Comparison of ENCODE assay signal across 16 cellular contexts in genomic region chr22:47153854-47154542, GRCh38.
DNase-seq lines count a peak whose midpoint lies in the region; ATAC-seq and TF ChIP-seq lines count a peak whose summit lies in the region.
"Had no signal": no experiment of that assay in that cellular context is flagged by ENCODE, and none has a peak within 500 bp of the region (broad histone marks: within the 10 kb centered on the region; RNA-seq: fewer than 3 reads in every experiment).

No MANE protein-coding gene starts in this region.

- ATAC-seq in psoas muscle (peak in 2 of 4 donors; percentile 45), GM19324 (IDR thresholded peaks at IDR 0.05; ENCODE audit: low FRiP score, unreplicated experiment) (no peak)

- H3K36me3 Mint-ChIP-seq in T-helper 2 cell treated with Interferon-gamma antibody and Interleukin-4, amounts not matched to agents 5 μg/mL and 100 μg/mL, for 36 hours (ENCODE audit: low read depth): no peaks in the 10 kb centered on the region

- H3K27ac Mint-ChIP-seq in T-helper 2 cell treated with Interferon-gamma antibody and Interleukin-4, amounts not matched to agents 5 μg/mL and 100 μg/mL, for 36 hours: no peak overlapping the region
- H3K27ac Mint-ChIP-seq: stimulated activated naive CD8-positive, alpha-beta T cell treated with anti-CD3 and anti-CD28 coated beads, Interleukin-15, Interleukin-2, amounts not matched to agents 100 ng/mL and 50 ng/mL, for 24 hours had no signal

- H2AFZ ChIP-seq in ACC112 (ENCODE audit: low read length, unreplicated experiment) (no peak overlapping the region), hepatocyte (no peak overlapping the region)
- H2AFZ ChIP-seq: PC-9 had no signal

- H3K9me2 ChIP-seq in hepatocyte (replicated peaks; ENCODE audit: insufficient read depth): no peaks in the 10 kb centered on the region

- H3K79me2 ChIP-seq in ACC112 (ENCODE audit: control insufficient read depth, insufficient read depth, low read length, unreplicated experiment) (no peaks in the 10 kb centered on the region), hepatocyte (no peaks in the 10 kb centered on the region)

- H3K4me1 ChIP-seq in ACC112 (ENCODE audit: control insufficient read depth, insufficient read depth, low read length, unreplicated experiment) (peaks cover 14% of the 10 kb centered on the region), psoas muscle (peaks cover 11% of the 10 kb centered on the region), hepatocyte (ENCODE audit: insufficient read depth) (no peaks in the 10 kb centered on the region)

- CTCF ChIA-PET in RWPE1 (lab: Yijun Ruan, JAX): no interaction called here

- no peaks in the 10 kb centered on the region for H3K27me3 Mint-ChIP-seq in T-helper 2 cell treated with Interferon-gamma antibody and Interleukin-4, amounts not matched to agents 5 μg/mL and 100 μg/mL, for 36 hours (ENCODE audit: low read depth)
- H3K27me3 Mint-ChIP-seq: stimulated activated naive CD8-positive, alpha-beta T cell treated with anti-CD3 and anti-CD28 coated beads, Interleukin-15, Interleukin-2, amounts not matched to agents 100 ng/mL and 50 ng/mL, for 24 hours had no signal

- no peak for TF ChIP-seq CTCF in RWPE1 (conservative IDR thresholded peaks at IDR 0.05; ENCODE audit: low read depth)
- TF ChIP-seq CTCF in dorsolateral prefrontal cortex (IDR thresholded peaks at IDR 0.05 in 54 of 56, conservative IDR thresholded peaks at IDR 0.05 in 2 of 56; ENCODE audit: low read depth in 1 of 56, partially characterized antibody in 56 of 56): no peak
- TF ChIP-seq CTCF in psoas muscle (IDR thresholded peaks at IDR 0.05): no peak
- TF ChIP-seq CTCF in hepatocyte (IDR thresholded peaks at IDR 0.05; ENCODE audit: poor library complexity): no peak

- POLR2A ChIA-PET in RWPE1 (lab: Yijun Ruan, JAX; ENCODE audit: low non-redundant PET): no interaction called here

- H3K36me3 ChIP-seq in ACC112 (ENCODE audit: insufficient read depth, low read length): no peaks in the 10 kb centered on the region
- no peaks in the 10 kb centered on the region for H3K36me3 ChIP-seq in psoas muscle (ENCODE audit: insufficient read depth in 1 of 2, low read depth in 1 of 2)
- no peaks in the 10 kb centered on the region for H3K36me3 ChIP-seq in hepatocyte (replicated peaks; ENCODE audit: insufficient read depth, low read depth)

- H3K27me3 ChIP-seq in ACC112 (ENCODE audit: insufficient read depth, low read length) (no peaks in the 10 kb centered on the region), dorsolateral prefrontal cortex (no peaks in the 10 kb centered on the region), psoas muscle (ENCODE audit: insufficient read depth in 3 of 3, low read length in 2 of 3) (no peaks in the 10 kb centered on the region), hepatocyte (no peaks in the 10 kb centered on the region)
- H3K27me3 ChIP-seq: gastroesophageal sphincter had no signal

- H3K4me1 Mint-ChIP-seq in T-helper 2 cell treated with Interferon-gamma antibody and Interleukin-4, amounts not matched to agents 5 μg/mL and 100 μg/mL, for 36 hours (ENCODE audit: low read depth): no peaks in the 10 kb centered on the region

- H3K4me3 ChIP-seq in ACC112 (ENCODE audit: low read depth, low read length) (peak overlapping the region; percentile 44; the same call in 1 of the 2 replicates), dorsolateral prefrontal cortex (peak overlapping the region in 51 of 59 donors; percentile 13 to 65 (median 41)), psoas muscle (peak overlapping the region; percentile 21), hepatocyte (no peak overlapping the region)
- H3K4me3 ChIP-seq: PC-9 had no signal

- no peaks in the 10 kb centered on the region for H3K9me3 Mint-ChIP-seq in T-helper 2 cell treated with Interferon-gamma antibody and Interleukin-4, amounts not matched to agents 5 μg/mL and 100 μg/mL, for 36 hours
- H3K9me3 Mint-ChIP-seq: stimulated activated naive CD8-positive, alpha-beta T cell treated with anti-CD3 and anti-CD28 coated beads, Interleukin-15, Interleukin-2, amounts not matched to agents 100 ng/mL and 50 ng/mL, for 24 hours had no signal

- H3K9me3 ChIP-seq in psoas muscle (no peaks in the 10 kb centered on the region), hepatocyte (ENCODE audit: low read depth) (no peaks in the 10 kb centered on the region)
- H3K9me3 ChIP-seq: gastroesophageal sphincter had no signal

- intact Hi-C loops in dorsolateral prefrontal cortex (cut with DNase I): no loop called here
- intact Hi-C loops in psoas muscle (cut with DNase I): no loop called here

- no peaks in the 10 kb centered on the region for H4K20me1 ChIP-seq in hepatocyte (ENCODE audit: insufficient read depth, poor library complexity, severe bottlenecking)

- no peak overlapping the region for H3K27ac ChIP-seq in ACC112 (ENCODE audit: low read depth, low read length)
- H3K27ac ChIP-seq in RWPE1: peak overlapping the region; percentile 63
- peak overlapping the region in 29 of 59 donors; percentile 4 to 78 (median 46) for H3K27ac ChIP-seq in dorsolateral prefrontal cortex
- no peak overlapping the region for H3K27ac ChIP-seq in psoas muscle
- no peak overlapping the region for H3K27ac ChIP-seq in hepatocyte
- H3K27ac ChIP-seq: PC-9 had no signal

- H3K4me3 Mint-ChIP-seq in T-helper 2 cell treated with Interferon-gamma antibody and Interleukin-4, amounts not matched to agents 5 μg/mL and 100 μg/mL, for 36 hours: no peak overlapping the region
- H3K4me3 Mint-ChIP-seq: stimulated activated naive CD8-positive, alpha-beta T cell treated with anti-CD3 and anti-CD28 coated beads, Interleukin-15, Interleukin-2, amounts not matched to agents 100 ng/mL and 50 ng/mL, for 24 hours had no signal

- no peak overlapping the region for H3K4me2 ChIP-seq in hepatocyte
- H3K4me2 ChIP-seq: PC-9 had no signal

- WGBS in psoas muscle, 3 donors: 57 to 63% (median 62%) methylated on average over 23 of the region's 23 CpGs
- WGBS in hepatocyte (ENCODE audit: low lambda C conversion rate, missing lambda C conversion rate): 90% methylated on average over 23 of the region's 23 CpGs

- DNase-seq in RWPE1 (ENCODE audit: low spot score): no peak
- DNase-seq in dorsolateral prefrontal cortex: peak in 1 of 10 donors; percentile 17
- DNase-seq in psoas muscle: no peak
- DNase-seq in effector CD8-positive, alpha-beta T cell (lab: John Stamatoyannopoulos, UW): no peak
- no peak for DNase-seq in T-helper 2 cell treated with Interferon-gamma antibody and Interleukin-4, amounts not matched to agents 5 μg/mL and 100 μg/mL, for 36 hours (ENCODE audit: low spot score)
- no peak for DNase-seq in hepatocyte (ENCODE audit: low spot score)
- DNase-seq: activated CD8-positive, alpha-beta memory T cell treated with anti-CD3 and anti-CD28 coated beads, Interleukin-2, amount 50 U/mL, for 4 hours; activated naive CD4-positive, alpha-beta T cell treated with Interleukin-2 at 50 U/mL for 16 hours; Karpas-422; NCI-H187 treated with DMSO at 0.1 percent for 48 hours; PC-9; stimulated activated CD4-positive, alpha-beta T cell treated with anti-CD3 and anti-CD28 coated beads, Interleukin-12 subunit alpha, Interleukin-12 subunit beta, amount 100 ng/mL, for 4 hours had no signal
